Comparison of ENCODE assay signal across 11 cellular contexts in the genomic region with DNA sequence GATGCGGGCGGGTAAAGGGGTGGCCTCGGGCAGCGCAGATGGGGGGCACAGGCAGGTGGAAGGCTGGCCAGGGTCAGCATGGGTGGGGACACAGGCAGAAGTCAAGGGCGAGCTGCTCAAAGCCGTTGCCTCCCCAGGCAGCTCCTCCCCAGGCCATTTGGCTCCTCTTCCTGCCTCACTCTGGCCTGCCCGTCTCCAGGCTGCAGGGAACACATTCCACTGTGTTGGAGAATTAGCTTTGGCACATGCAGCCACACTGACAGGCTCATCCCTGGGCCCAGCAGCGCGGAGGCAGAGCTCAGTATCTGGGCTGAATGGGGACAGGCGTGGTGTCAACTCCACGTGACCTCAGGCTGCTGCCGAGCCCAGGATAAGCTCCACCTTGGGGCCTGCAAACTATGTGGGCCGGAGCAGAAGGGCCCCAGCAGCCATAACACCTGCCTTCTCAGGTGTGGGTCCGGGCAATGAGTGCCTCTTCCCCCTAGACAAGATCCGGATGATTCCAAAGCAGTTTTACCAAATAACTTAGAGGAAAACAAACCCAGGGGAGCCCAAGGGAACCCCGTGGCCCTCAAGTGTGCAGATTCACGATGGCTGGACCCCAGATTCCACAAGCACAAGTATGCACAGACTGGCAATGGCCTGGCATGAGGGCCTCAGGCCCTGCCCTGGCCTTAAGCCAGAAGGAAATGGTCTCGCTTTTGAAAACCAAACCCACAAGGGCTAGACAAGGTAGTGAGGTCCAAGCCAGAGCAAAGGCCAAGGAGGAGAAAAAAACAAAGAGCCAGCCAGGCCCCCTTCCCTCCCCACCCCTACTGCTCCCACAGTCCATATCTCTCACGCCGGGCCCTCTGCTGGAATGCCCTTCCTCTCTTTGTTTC. TPM values are rescaled to one million over a fixed set of nuclear protein-coding genes. Genes with fewer than 3 reads are reported as not detected.
DNase-seq lines count a peak whose midpoint lies in the region; ATAC-seq, FAIRE-seq and TF ChIP-seq lines count a peak whose summit lies in the region.
"Had no signal": no experiment of that assay in that cellular context is flagged by ENCODE, and none has a peak within 500 bp of the region (broad histone marks: within the 10 kb centered on the region; RNA-seq: fewer than 3 reads in every experiment).

No MANE protein-coding gene starts in this region.

- no peak for TF ChIP-seq RAD21 in K562 (CRISPR knock-in tag; conservative IDR thresholded peaks at IDR 0.05 in 1 of 2, IDR thresholded peaks at IDR 0.05 in 1 of 2)

- no peak for TF ChIP-seq POLR2A in K562 (conservative IDR thresholded peaks at IDR 0.05)

- POLR2A ChIA-PET in K562 (lab: Yijun Ruan, JAX): interaction anchor here (0.7 to 1.2 kb wide), 4 partner anchors 13 to 286 kb away, joined by 3 read pairs; no protein-coding TSS in a partner anchor

- peaks cover 31 to 81% (median 77%) of the 10 kb centered on the region in 10 experiments for H3K4me1 ChIP-seq in BLaER1 treated with 17β-estradiol and CSF1 and Interleukin-3, amounts not matched to agents 10 nM and 100 nM
- H3K4me1 ChIP-seq in K562 (replicated peaks in 1 of 2; ENCODE audit: control insufficient read depth in 2 of 2, insufficient read depth in 2 of 2, low read length in 2 of 2) (peaks cover 22 to 58% of the 10 kb centered on the region in 2 experiments; a peak in 4 of 5 replicates), kidney (ENCODE audit: control insufficient read depth in 1 of 2, insufficient read depth in 1 of 2, low read depth in 1 of 2, low read length in 2 of 2) (peaks cover 6 to 45% of the 10 kb centered on the region in 2 donors)

- ATAC-seq in K562: peak; percentile 92
- no peak for ATAC-seq in HG03108 (IDR thresholded peaks at IDR 0.05; ENCODE audit: unreplicated experiment)

- H3K9me3 ChIP-seq in BLaER1 treated with 17β-estradiol and CSF1 and Interleukin-3, amounts not matched to agents 10 nM and 100 nM (replicated peaks in 1 of 11): no peaks in the 10 kb centered on the region
- H3K9me3 ChIP-seq in K562 (replicated peaks; ENCODE audit: control insufficient read depth, insufficient read depth, low read depth, low read length): no peaks in the 10 kb centered on the region; the same call in 1 of the 2 replicates
- H3K9me3 ChIP-seq in kidney (ENCODE audit: control insufficient read depth in 1 of 2, low read length in 2 of 2): no peaks in the 10 kb centered on the region

- no TSS peak for BruUV-seq in K562 (replicated peaks; lab: Mats Ljungman, UMichigan)

- CTCF ChIA-PET in K562 (lab: Yijun Ruan, JAX; ENCODE audit: low intra/inter-chr PET ratio): no interaction called here

- no peaks in the 10 kb centered on the region for H3K9me3 Mint-ChIP-seq in progenitor cell of endocrine pancreas (ENCODE audit: low read depth)
- H3K9me3 Mint-ChIP-seq in activated naive CD8-positive, alpha-beta T cell treated with anti-CD3 and anti-CD28 coated beads for 36 hours: no peaks in the 10 kb centered on the region

- 20% methylated on average over 15 of the region's 20 CpGs for WGBS in K562 (ENCODE audit: insufficient coverage, low coverage, missing lambda C conversion rate)

- peak overlapping the region in 7 of 11 experiments; percentile 6 to 56 (median 25); a peak in 8 of 22 replicates for H3K27ac ChIP-seq in BLaER1 treated with 17β-estradiol and CSF1 and Interleukin-3, amounts not matched to agents 10 nM and 100 nM
- H3K27ac ChIP-seq in K562 (ENCODE audit: extremely low read depth, low read depth, low read length) (peak overlapping the region; percentile 60), kidney (ENCODE audit: low read depth in 2 of 2, low read length in 2 of 2) (no peak overlapping the region)
- H3K27ac ChIP-seq: C4-2B had no signal

- no peaks in the 10 kb centered on the region for H3K27me3 Mint-ChIP-seq in progenitor cell of endocrine pancreas
- H3K27me3 Mint-ChIP-seq in activated naive CD8-positive, alpha-beta T cell treated with anti-CD3 and anti-CD28 coated beads for 36 hours: no peaks in the 10 kb centered on the region
- H3K27me3 Mint-ChIP-seq: activated naive CD8-positive, alpha-beta T cell had no signal

- peaks cover 22% of the 10 kb centered on the region for H3K4me1 Mint-ChIP-seq in progenitor cell of endocrine pancreas (ENCODE audit: low read depth)
- H3K4me1 Mint-ChIP-seq in activated naive CD8-positive, alpha-beta T cell treated with anti-CD3 and anti-CD28 coated beads for 36 hours: peaks cover 2% of the 10 kb centered on the region

- in situ Hi-C loops in K562 (cut with MboI): no loop called here

- peak overlapping the region; percentile 23 to 95 (median 77); a peak in 21 of 22 replicates for H3K4me2 ChIP-seq in BLaER1 treated with 17β-estradiol and CSF1 and Interleukin-3, amounts not matched to agents 10 nM and 100 nM
- peak overlapping the region; percentile 32 for H3K4me2 ChIP-seq in K562 (ENCODE audit: insufficient read depth, low read length)

- H4K20me1 ChIP-seq in BLaER1 treated with 17β-estradiol and CSF1 and Interleukin-3, amounts not matched to agents 10 nM and 100 nM: no peaks in the 10 kb centered on the region; a peak in 4 of 22 replicates
- H4K20me1 ChIP-seq in K562 (replicated peaks; ENCODE audit: control insufficient read depth, insufficient read depth, low read length): no peaks in the 10 kb centered on the region

- H3K36me3 ChIP-seq in BLaER1 treated with 17β-estradiol and CSF1 and Interleukin-3, amounts not matched to agents 10 nM and 100 nM: peaks cover 0 to 44% (median 18%) of the 10 kb centered on the region in 11 experiments; a peak in 12 of 22 replicates
- peaks cover 62% of the 10 kb centered on the region; the same call in 2 of the 3 replicates for H3K36me3 ChIP-seq in K562 (ENCODE audit: control insufficient read depth, insufficient read depth, low read length)
- no peaks in the 10 kb centered on the region for H3K36me3 ChIP-seq in kidney (ENCODE audit: control insufficient read depth in 1 of 2, insufficient read depth in 2 of 2, low read length in 2 of 2)

- H3K9ac ChIP-seq in BLaER1 treated with 17β-estradiol and CSF1 and Interleukin-3, amounts not matched to agents 10 nM and 100 nM: peak overlapping the region in 8 of 11 experiments; percentile 11 to 57 (median 41); a peak in 10 of 22 replicates
- H3K9ac ChIP-seq in K562 (ENCODE audit: insufficient read depth in 1 of 2, low read depth in 2 of 2, low read length in 2 of 2) (peak overlapping the region; percentile 36 to 87), kidney (ENCODE audit: low read length in 2 of 2) (no peak overlapping the region)

- TF ChIP-seq CTCF in K562 (IDR thresholded peaks at IDR 0.05 in 2 of 3, conservative IDR thresholded peaks at IDR 0.05 in 1 of 3; ENCODE audit: insufficient read depth in 2 of 3, low read depth in 1 of 3, low read length in 3 of 3): no peak; a peak in 1 of 6 replicates
- TF ChIP-seq CTCF in kidney (IDR thresholded peaks at IDR 0.05; ENCODE audit: borderline replicate concordance, extremely low read depth, insufficient read depth): no peak
- TF ChIP-seq CTCF in progenitor cell of endocrine pancreas (IDR thresholded peaks at IDR 0.05; ENCODE audit: unreplicated experiment): no peak

- no peak for TF ChIP-seq EP300 in K562 (IDR thresholded peaks at IDR 0.05; ENCODE audit: low read length)

- peak; percentile 75 to 88 (median 79) for DNase-seq in K562 (ENCODE audit: extremely low read depth in 1 of 4, low spot score in 3 of 4)
- DNase-seq in kidney: peak; percentile 90
- no peak for DNase-seq in progenitor cell of endocrine pancreas (ENCODE audit: low spot score, unreplicated experiment)
- DNase-seq in germinal center (ENCODE audit: low spot score): no peak
- DNase-seq in activated naive CD8-positive, alpha-beta T cell treated with anti-CD3 and anti-CD28 coated beads for 36 hours: no peak
- no peak for DNase-seq in hippocampal formation (lab: John Stamatoyannopoulos, UW)

- peak; percentile 98 for FAIRE-seq in K562 (lab: Jason Lieb, UNC)
- FAIRE-seq in kidney (lab: Jason Lieb, UNC): no peak
- FAIRE-seq: H54 had no signal

- H3K79me2 ChIP-seq in K562 (ENCODE audit: control insufficient read depth, insufficient read depth, low read length): peaks cover 17% of the 10 kb centered on the region; the same call in 1 of the 3 replicates

- no peaks in the 10 kb centered on the region for H3K9me1 ChIP-seq in K562 (ENCODE audit: control insufficient read depth, insufficient read depth, low read length)

- H3K4me3 ChIP-seq in BLaER1 treated with 17β-estradiol and CSF1 and Interleukin-3, amounts not matched to agents 10 nM and 100 nM: no peak overlapping the region
- H3K4me3 ChIP-seq in K562: no peak overlapping the region
- H3K4me3 ChIP-seq in kidney (ENCODE audit: low read length in 2 of 2): no peak overlapping the region

- intact Hi-C loops in K562 (cut with micrococcal nuclease) (no loop called here), kidney (cut with DNase I) (no loop called here)

- H3K4me3 Mint-ChIP-seq in progenitor cell of endocrine pancreas (ENCODE audit: low read depth): no peak overlapping the region
- H3K4me3 Mint-ChIP-seq in activated naive CD8-positive, alpha-beta T cell treated with anti-CD3 and anti-CD28 coated beads for 36 hours: no peak overlapping the region
- H3K4me3 Mint-ChIP-seq: activated naive CD8-positive, alpha-beta T cell had no signal

- peaks cover 8% of the 10 kb centered on the region for H3K36me3 Mint-ChIP-seq in progenitor cell of endocrine pancreas (ENCODE audit: insufficient read depth)
- H3K36me3 Mint-ChIP-seq in activated naive CD8-positive, alpha-beta T cell treated with anti-CD3 and anti-CD28 coated beads for 36 hours: no peaks in the 10 kb centered on the region
- H3K36me3 Mint-ChIP-seq: activated naive CD8-positive, alpha-beta T cell had no signal

- no peaks in the 10 kb centered on the region for H3K27me3 ChIP-seq in BLaER1 treated with 17β-estradiol and CSF1 and Interleukin-3, amounts not matched to agents 10 nM and 100 nM
- H3K27me3 ChIP-seq in K562 (ENCODE audit: control insufficient read depth in 2 of 2, insufficient read depth in 2 of 2, low read length in 2 of 2): no peaks in the 10 kb centered on the region

- peak overlapping the region; percentile 94 for H3K27ac Mint-ChIP-seq in progenitor cell of endocrine pancreas
- H3K27ac Mint-ChIP-seq in activated naive CD8-positive, alpha-beta T cell treated with anti-CD3 and anti-CD28 coated beads for 36 hours: no peak overlapping the region
- H3K27ac Mint-ChIP-seq: activated naive CD8-positive, alpha-beta T cell had no signal

- H2AFZ ChIP-seq in K562 (ENCODE audit: low read depth, low read length): peak overlapping the region; percentile 65

RNA-seq across cellular contexts. Expression of gene HSPG2, which starts 40.2 kb away (rescaled TPM):
- total RNA-seq in K562 (2011; cell fraction: chromatin; rRNA removed; ENCODE audit: low replicate concordance): 232 and 574 TPM in 2 replicates
- 235 and 282 TPM in 2 replicates for total RNA-seq in K562 (2011; cell fraction: nucleolus; rRNA removed)
- total RNA-seq in K562 (2011; cell fraction: nucleoplasm; rRNA removed): 178 and 183 TPM in 2 replicates
- total RNA-seq in K562 (2014; rRNA removed) (21.0 and 31.3 TPM in 2 replicates), K562 (2014; rRNA removed; fragmentation: Illumina TruSeq; extraction: Trizol) (11.4 and 15.7 TPM in 2 replicates), K562 (2015; rRNA removed; fragmentation: Illumina TruSeq; extraction: Trizol) (13.7 and 17.1 TPM in 2 replicates), K562 (2021) (139 and 160 TPM in 2 replicates), kidney (510 TPM), progenitor cell of endocrine pancreas (656 and 657 TPM in 2 replicates)
- polyA plus RNA-seq in K562 (2011; rRNA removed) (9.9 and 20.6 TPM in 2 replicates), K562 (2014; fragmentation: Illumina TruSeq; extraction: Trizol) (30.9 and 52.3 TPM in 2 replicates), K562 (2014; fragmentation: Nextera tagmentation; extraction: Ambion mirVana) (under 1 TPM; 0.14 to 0.86 TPM), K562 (2014; rRNA removed) (29.9 and 34.2 TPM in 2 replicates), kidney (ENCODE audit: insufficient read depth, low read depth, low replicate concordance) (60.4 TPM)
- 14.0 and 24.0 TPM in 2 replicates for polyA plus RNA-seq in K562 (2011; cell fraction: cytosol; rRNA removed)
- 101 and 113 TPM in 2 replicates for polyA plus RNA-seq in K562 (2011; cell fraction: nucleus; rRNA removed)
- polyA plus RNA-seq in K562 (2012): 55.2 and 134 TPM in 2 replicates
- 23.2 and 36.8 TPM in 2 replicates for polyA minus RNA-seq in K562 (2011; rRNA and poly(A)+ RNA removed)
- polyA minus RNA-seq in K562 (2011; cell fraction: cytosol; rRNA and poly(A)+ RNA removed): 58.5 and 103 TPM in 2 replicates
- polyA minus RNA-seq in K562 (2011; cell fraction: nucleus; rRNA and poly(A)+ RNA removed): 67.2 and 102 TPM in 2 replicates
- 10 to 100 TPM; 11.0 to 11.6 TPM for total RNA-seq in activated naive CD8-positive, alpha-beta T cell treated with anti-CD3 and anti-CD28 coated beads for 36 hours

Comparison
In these comparisons a context has a peak if more than half of its experiments do, and no peak if none do; other contexts are left out.
1. H3K27ac ChIP-seq: peak in BLaER1 treated with 17β-estradiol and CSF1 and Interleukin-3, amounts not matched to agents 10 nM and 100 nM (7 of 11) and K562 (single experiment); none in kidney (0 of 2).
2. H3K9ac ChIP-seq: peak in BLaER1 treated with 17β-estradiol and CSF1 and Interleukin-3, amounts not matched to agents 10 nM and 100 nM (8 of 11) and K562 (2 of 2); none in kidney (0 of 2).
3. DNase-seq: peak in K562 (4 of 4) and kidney (single experiment); none in progenitor cell of endocrine pancreas (single experiment), germinal center (single experiment), activated naive CD8-positive, alpha-beta T cell treated with anti-CD3 and anti-CD28 coated beads for 36 hours (single experiment) and hippocampal formation (0 of 2).